20 cellular contexts compared by ENCODE assay signal in genomic region chr1:39652105-39652504, GRCh38. TPM values are rescaled to one million over a fixed set of nuclear protein-coding genes. Genes with fewer than 3 reads are reported as not detected.
DNase-seq lines count a peak whose midpoint lies in the region; ATAC-seq and TF ChIP-seq lines count a peak whose summit lies in the region.
"Had no signal": no experiment of that assay in that cellular context is flagged by ENCODE, and none has a peak within 500 bp of the region (broad histone marks: within the 10 kb centered on the region; RNA-seq: fewer than 3 reads in every experiment).

No MANE protein-coding gene starts in this region.

- H3K27ac ChIP-seq in coronary artery (peak overlapping the region; percentile 58 to 62), osteoblast (ENCODE audit: low read depth, low read length) (peak overlapping the region; percentile 73), upper lobe of right lung (peak overlapping the region; percentile 32)

- intact Hi-C loops in left cardiac atrium (cut with DNase I): loop anchor here (2.0 to 5.0 kb wide), 2 partner anchors 47 to 70 kb away; no protein-coding TSS in a partner anchor
- intact Hi-C loops in upper lobe of right lung (cut with DNase I): loop anchor here (5.0 kb wide), 1 partner anchor 45 kb away; no protein-coding TSS in a partner anchor

- no peaks in the 10 kb centered on the region for H3K36me3 Mint-ChIP-seq in activated CD8-positive, alpha-beta memory T cell treated with anti-CD3 and anti-CD28 coated beads, Interleukin-2, amount 10 ng/mL, durations not matched to agents 7 days and 5 days

- no peak overlapping the region for H3K27ac Mint-ChIP-seq in activated CD8-positive, alpha-beta memory T cell treated with anti-CD3 and anti-CD28 coated beads, Interleukin-2, amount 10 ng/mL, durations not matched to agents 7 days and 5 days

- H4K20me1 ChIP-seq in osteoblast (ENCODE audit: insufficient read depth, low read length): no peaks in the 10 kb centered on the region

- TF ChIP-seq CTCF in coronary artery (IDR thresholded peaks at IDR 0.05) (no peak), osteoblast (IDR thresholded peaks at IDR 0.05; ENCODE audit: extremely low read depth, low read depth, low read length) (no peak), upper lobe of right lung (IDR thresholded peaks at IDR 0.05) (no peak)

- in situ Hi-C loops in G401 (cut with HindIII; ENCODE audit: low sequenced_read_pairs): no loop called here

- DNase-seq in coronary artery (ENCODE audit: low spot score): no peak
- peak; percentile 72 for DNase-seq in left cardiac atrium
- DNase-seq in osteoblast (ENCODE audit: insufficient read length, low spot score, missing footprints): peak; percentile 79
- DNase-seq in upper lobe of right lung: no peak
- DNase-seq in G401 (ENCODE audit: low spot score): no peak
- DNase-seq in activated CD4-positive, CD25-positive, alpha-beta regulatory T cell (lab: John Stamatoyannopoulos, UW): no peak
- no peak for DNase-seq in activated CD8-positive, alpha-beta memory T cell treated with anti-CD3 and anti-CD28 coated beads, Interleukin-2, amount 10 ng/mL, durations not matched to agents 7 days and 5 days
- DNase-seq: COR-L47; DMS153; KG1; NCI-H1436; NCI-H2029; NCI-H2171; NCI-H446 treated with DMSO at 0.1 percent for 48 hours; NK-92 treated with Interleukin-12 subunit alpha and Interleukin-12 subunit beta, amount 100 ng/mL, for 24 hours; OCI-M1 had no signal

- H3K9me3 ChIP-seq in osteoblast (ENCODE audit: low read depth, low read length): no peaks in the 10 kb centered on the region
- no peaks in the 10 kb centered on the region for H3K9me3 ChIP-seq in upper lobe of right lung

- no peak overlapping the region for H2AFZ ChIP-seq in osteoblast (ENCODE audit: low read length)

- no peaks in the 10 kb centered on the region for H3K79me2 ChIP-seq in osteoblast (ENCODE audit: insufficient read depth, low read length)

- no peak overlapping the region for H3K4me3 Mint-ChIP-seq in activated CD8-positive, alpha-beta memory T cell treated with anti-CD3 and anti-CD28 coated beads, Interleukin-2, amount 10 ng/mL, durations not matched to agents 7 days and 5 days

- peak; percentile 53 to 54 for ATAC-seq in left cardiac atrium
- ATAC-seq in upper lobe of right lung: no peak
- no peak for ATAC-seq in activated CD8-positive, alpha-beta memory T cell treated with anti-CD3 and anti-CD28 coated beads, Interleukin-2, amount 10 ng/mL, durations not matched to agents 7 days and 5 days
- ATAC-seq: HepG2 had no signal

- H3K36me3 ChIP-seq in osteoblast (ENCODE audit: insufficient read depth, low read length): no peaks in the 10 kb centered on the region
- no peaks in the 10 kb centered on the region for H3K36me3 ChIP-seq in upper lobe of right lung

- peaks cover 5% of the 10 kb centered on the region for H3K27me3 Mint-ChIP-seq in activated CD8-positive, alpha-beta memory T cell treated with anti-CD3 and anti-CD28 coated beads, Interleukin-2, amount 10 ng/mL, durations not matched to agents 7 days and 5 days

- H3K4me1 ChIP-seq in osteoblast (ENCODE audit: insufficient read depth, low read length) (peaks cover 22% of the 10 kb centered on the region), upper lobe of right lung (peaks cover 11% of the 10 kb centered on the region)

- H3K4me3 ChIP-seq in coronary artery (no peak overlapping the region), osteoblast (ENCODE audit: insufficient read depth, low read length) (no peak overlapping the region), upper lobe of right lung (no peak overlapping the region)

- CTCF ChIA-PET in activated CD8-positive, alpha-beta memory T cell treated with anti-CD3 and anti-CD28 coated beads, Interleukin-2, amount 10 ng/mL, durations not matched to agents 7 days and 5 days (lab: Charles Lee): interaction anchor here (0.7 to 12.3 kb wide), 6 partner anchors 12 to 87 kb away, joined by 3 to 264 read pairs (median 8); partner anchors contain the start of genes HEYL, NT5C1A and PPIE

- H3K4me2 ChIP-seq in osteoblast (ENCODE audit: insufficient read depth, low read length): peak overlapping the region; percentile 52

- H3K9me3 Mint-ChIP-seq in activated CD8-positive, alpha-beta memory T cell treated with anti-CD3 and anti-CD28 coated beads, Interleukin-2, amount 10 ng/mL, durations not matched to agents 7 days and 5 days (ENCODE audit: low read depth): no peaks in the 10 kb centered on the region

- peaks cover 8% of the 10 kb centered on the region for H3K4me1 Mint-ChIP-seq in activated CD8-positive, alpha-beta memory T cell treated with anti-CD3 and anti-CD28 coated beads, Interleukin-2, amount 10 ng/mL, durations not matched to agents 7 days and 5 days

- no peaks in the 10 kb centered on the region for H3K27me3 ChIP-seq in osteoblast (ENCODE audit: insufficient read depth, low read length)
- H3K27me3 ChIP-seq in upper lobe of right lung: no peaks in the 10 kb centered on the region

RNA-seq across cellular contexts. Expression of gene HEYL, which starts 12.7 kb away (rescaled TPM):
- 10 to 100 TPM; 19.1 to 40.0 TPM for total RNA-seq in left cardiac atrium
- under 0.01 TPM in 2 replicates for total RNA-seq in osteoblast
- total RNA-seq in upper lobe of right lung: 17.7 TPM
- 0.07 and 1.2 TPM in 2 replicates for total RNA-seq in G401 (2014; rRNA removed; shearing (Covaris generic))
- not detected for total RNA-seq in activated CD8-positive, alpha-beta memory T cell treated with anti-CD3 and anti-CD28 coated beads, Interleukin-2, amount 10 ng/mL, durations not matched to agents 7 days and 5 days
- total RNA-seq: RPMI7951 had no signal

RNA-seq across cellular contexts. Expression of gene NT5C1A, which starts 19.8 kb away (rescaled TPM):
- total RNA-seq in left cardiac atrium (10 to 100 TPM; 10.6 to 22.8 TPM), osteoblast (not detected in 2 replicates), upper lobe of right lung (0.49 TPM)
- not detected in 2 replicates for total RNA-seq in G401 (2014; rRNA removed; shearing (Covaris generic))
- total RNA-seq in activated CD8-positive, alpha-beta memory T cell treated with anti-CD3 and anti-CD28 coated beads, Interleukin-2, amount 10 ng/mL, durations not matched to agents 7 days and 5 days: under 1 TPM in 1 of 2 experiments, not detected in 1; 0.80 TPM
- total RNA-seq: A673, H1, HepG2, RPMI7951 had no signal

RNA-seq across cellular contexts. Expression of gene HPCAL4, which starts 39.1 kb away (rescaled TPM):
- total RNA-seq in left cardiac atrium (1 to 10 TPM in 1 of 2 donors, under 1 TPM in 1; 0.58 to 2.6 TPM), osteoblast (not detected in 2 replicates), upper lobe of right lung (0.09 TPM)
- total RNA-seq in G401 (2014; rRNA removed; shearing (Covaris generic)): 0.62 and 1.9 TPM in 2 replicates
- total RNA-seq in activated CD8-positive, alpha-beta memory T cell treated with anti-CD3 and anti-CD28 coated beads, Interleukin-2, amount 10 ng/mL, durations not matched to agents 7 days and 5 days: under 1 TPM; 0.18 to 0.30 TPM
- total RNA-seq: A673, HepG2 had no signal

Comparison
In these comparisons a context has a peak if more than half of its experiments do, and no peak if none do; other contexts are left out.
1. DNase-seq: peak in left cardiac atrium (single experiment) and osteoblast (single experiment); none in coronary artery (single experiment), upper lobe of right lung (single experiment), G401 (single experiment), activated CD4-positive, CD25-positive, alpha-beta regulatory T cell (0 of 4) and activated CD8-positive, alpha-beta memory T cell treated with anti-CD3 and anti-CD28 coated beads, Interleukin-2, amount 10 ng/mL, durations not matched to agents 7 days and 5 days (single experiment).
2. ATAC-seq: peak in left cardiac atrium (2 of 2); none in upper lobe of right lung (single experiment) and activated CD8-positive, alpha-beta memory T cell treated with anti-CD3 and anti-CD28 coated beads, Interleukin-2, amount 10 ng/mL, durations not matched to agents 7 days and 5 days (single experiment).
3. Peak in every context shown above with its lines, with median percentiles within 50 percentile points of each other: H3K27ac ChIP-seq.